In genomic region chr16:67779256-67780014, GRCh38 we compare ENCODE assay signal across 18 cellular contexts. TPM values are rescaled to one million over a fixed set of nuclear protein-coding genes. Genes with fewer than 3 reads are reported as not detected.
DNase-seq lines count a peak whose midpoint lies in the region; ATAC-seq and TF ChIP-seq lines count a peak whose summit lies in the region.
"Had no signal": no experiment of that assay in that cellular context is flagged by ENCODE, and none has a peak within 500 bp of the region (broad histone marks: within the 10 kb centered on the region; RNA-seq: fewer than 3 reads in every experiment).

No MANE protein-coding gene starts in this region.

- in situ Hi-C loops in G401 (cut with HindIII; ENCODE audit: low sequenced_read_pairs), result no loop called here

- peak overlapping the region; percentile 21 to 85 (median 65) for H3K27ac ChIP-seq in right lobe of liver
- H3K27ac ChIP-seq: 22Rv1 had no signal

- no peak overlapping the region for H3K4me3 Mint-ChIP-seq in T-helper 1 cell treated with Interleukin-12 subunit alpha and Interleukin-12 subunit beta and Interleukin-4 antibody, amounts not matched to agents 30 μg/mL and 1 μg/mL, for 36 hours
- no peak overlapping the region for H3K4me3 Mint-ChIP-seq in activated T-helper 1 cell treated with anti-CD3 and anti-CD28 coated beads, Interleukin-12 subunit alpha, Interleukin-12 subunit beta, Interleukin-2, Interleukin-4 antibody, amounts not matched to agents 30 ng/mL and 10 ng/mL and 1 ng/mL, durations not matched to agents 14 hours and 24 hours and 36 hours
- H3K4me3 Mint-ChIP-seq: CD8-positive, alpha-beta memory T cell; type B pancreatic cell had no signal

- H3K9me3 ChIP-seq in right lobe of liver, result no peaks in the 10 kb centered on the region

- H3K27ac Mint-ChIP-seq in T-helper 1 cell treated with Interleukin-12 subunit alpha and Interleukin-12 subunit beta and Interleukin-4 antibody, amounts not matched to agents 30 μg/mL and 1 μg/mL, for 36 hours, result peak overlapping the region; percentile 38
- H3K27ac Mint-ChIP-seq in activated T-helper 1 cell treated with anti-CD3 and anti-CD28 coated beads, Interleukin-12 subunit alpha, Interleukin-12 subunit beta, Interleukin-2, Interleukin-4 antibody, amounts not matched to agents 30 ng/mL and 10 ng/mL and 1 ng/mL, durations not matched to agents 14 hours and 24 hours and 36 hours, result peak overlapping the region; percentile 43
- H3K27ac Mint-ChIP-seq: type B pancreatic cell had no signal

- H3K4me1 Mint-ChIP-seq in T-helper 1 cell treated with Interleukin-12 subunit alpha and Interleukin-12 subunit beta and Interleukin-4 antibody, amounts not matched to agents 30 μg/mL and 1 μg/mL, for 36 hours (ENCODE audit: low read depth), result peaks cover 28% of the 10 kb centered on the region
- peaks cover 27% of the 10 kb centered on the region for H3K4me1 Mint-ChIP-seq in activated T-helper 1 cell treated with anti-CD3 and anti-CD28 coated beads, Interleukin-12 subunit alpha, Interleukin-12 subunit beta, Interleukin-2, Interleukin-4 antibody, amounts not matched to agents 30 ng/mL and 10 ng/mL and 1 ng/mL, durations not matched to agents 14 hours and 24 hours and 36 hours (ENCODE audit: low read depth)

- no peak for TF ChIP-seq POLR2A in right lobe of liver (IDR thresholded peaks at IDR 0.05)

- H3K36me3 ChIP-seq in right lobe of liver, result no peaks in the 10 kb centered on the region

- peaks cover 11% of the 10 kb centered on the region for H3K36me3 Mint-ChIP-seq in T-helper 1 cell treated with Interleukin-12 subunit alpha and Interleukin-12 subunit beta and Interleukin-4 antibody, amounts not matched to agents 30 μg/mL and 1 μg/mL, for 36 hours (ENCODE audit: low read depth)
- peaks cover 22% of the 10 kb centered on the region for H3K36me3 Mint-ChIP-seq in activated T-helper 1 cell treated with anti-CD3 and anti-CD28 coated beads, Interleukin-12 subunit alpha, Interleukin-12 subunit beta, Interleukin-2, Interleukin-4 antibody, amounts not matched to agents 30 ng/mL and 10 ng/mL and 1 ng/mL, durations not matched to agents 14 hours and 24 hours and 36 hours (ENCODE audit: low read depth)

- TF ChIP-seq CTCF in right lobe of liver (IDR thresholded peaks at IDR 0.05), result no peak

- no peak for DNase-seq in T-helper 1 cell
- DNase-seq in Daoy (ENCODE audit: low read depth), result peak; percentile 6
- no peak for DNase-seq in activated T-helper 1 cell treated with anti-CD3 and anti-CD28 coated beads, Interleukin-12 subunit alpha, Interleukin-12 subunit beta, Interleukin-2, Interleukin-4 antibody, amounts not matched to agents 30 ng/mL and 10 ng/mL and 1 ng/mL, durations not matched to agents 14 hours and 24 hours and 36 hours (ENCODE audit: low spot score)
- peak in 2 of 3 donors; percentile 50 to 55 for DNase-seq in right lobe of liver
- no peak for DNase-seq in G401 (ENCODE audit: low spot score)
- DNase-seq: amniotic stem cell; CD8-positive, alpha-beta memory T cell; midbrain; NCI-H2107; NCI-H748 treated with DMSO at 0.1 percent for 48 hours; PC-3; stimulated activated CD4-positive, alpha-beta T cell treated with anti-CD3 and anti-CD28 coated beads, Interleukin-4, amount 100 ng/mL, for 4 hours had no signal

- H3K4me1 ChIP-seq in right lobe of liver, result peaks cover 0 to 51% (median 22%) of the 10 kb centered on the region in 4 donors

- no peaks in the 10 kb centered on the region for H3K27me3 ChIP-seq in right lobe of liver

- no peaks in the 10 kb centered on the region for H3K9me3 Mint-ChIP-seq in T-helper 1 cell treated with Interleukin-12 subunit alpha and Interleukin-12 subunit beta and Interleukin-4 antibody, amounts not matched to agents 30 μg/mL and 1 μg/mL, for 36 hours
- no peaks in the 10 kb centered on the region for H3K9me3 Mint-ChIP-seq in activated T-helper 1 cell treated with anti-CD3 and anti-CD28 coated beads, Interleukin-12 subunit alpha, Interleukin-12 subunit beta, Interleukin-2, Interleukin-4 antibody, amounts not matched to agents 30 ng/mL and 10 ng/mL and 1 ng/mL, durations not matched to agents 14 hours and 24 hours and 36 hours
- H3K9me3 Mint-ChIP-seq: CD8-positive, alpha-beta memory T cell; type B pancreatic cell had no signal

- WGBS in right lobe of liver (ENCODE audit: insufficient coverage, low coverage, low lambda C conversion rate, missing lambda C conversion rate), result 40% methylated on average over 5 of the region's 5 CpGs

- intact Hi-C loops in activated T-helper 1 cell treated with anti-CD3 and anti-CD28 coated beads, Interleukin-12 subunit alpha, Interleukin-12 subunit beta, Interleukin-2, Interleukin-4 antibody, amounts not matched to agents 30 ng/mL and 10 ng/mL and 1 ng/mL, durations not matched to agents 14 hours and 24 hours and 36 hours (cut with micrococcal nuclease), result no loop called here
- intact Hi-C loops in right lobe of liver (cut with DNase I), result no loop called here

- H3K27me3 Mint-ChIP-seq in T-helper 1 cell treated with Interleukin-12 subunit alpha and Interleukin-12 subunit beta and Interleukin-4 antibody, amounts not matched to agents 30 μg/mL and 1 μg/mL, for 36 hours (ENCODE audit: low read depth), result no peaks in the 10 kb centered on the region
- no peaks in the 10 kb centered on the region for H3K27me3 Mint-ChIP-seq in activated T-helper 1 cell treated with anti-CD3 and anti-CD28 coated beads, Interleukin-12 subunit alpha, Interleukin-12 subunit beta, Interleukin-2, Interleukin-4 antibody, amounts not matched to agents 30 ng/mL and 10 ng/mL and 1 ng/mL, durations not matched to agents 14 hours and 24 hours and 36 hours (ENCODE audit: insufficient read depth)
- H3K27me3 Mint-ChIP-seq: CD8-positive, alpha-beta memory T cell; type B pancreatic cell had no signal

- H3K4me3 ChIP-seq in right lobe of liver, result no peak overlapping the region
- H3K4me3 ChIP-seq: skin epidermis had no signal

- ATAC-seq in right lobe of liver (peak; percentile 55 to 73 (median 71)), HG03439 (IDR thresholded peaks at IDR 0.05; ENCODE audit: unreplicated experiment) (no peak), GM18873 (IDR thresholded peaks at IDR 0.05; ENCODE audit: low FRiP score, unreplicated experiment) (no peak)
- ATAC-seq: PC-3 had no signal

RNA-seq across cellular contexts. Expression of gene RANBP10, which starts 26.9 kb away (rescaled TPM):
- total RNA-seq in Daoy (2014; rRNA removed; shearing (Covaris generic)), result 3.7 and 4.0 TPM in 2 replicates
- total RNA-seq in activated T-helper 1 cell treated with anti-CD3 and anti-CD28 coated beads, Interleukin-12 subunit alpha, Interleukin-12 subunit beta, Interleukin-2, Interleukin-4 antibody, amounts not matched to agents 30 ng/mL and 10 ng/mL and 1 ng/mL, durations not matched to agents 14 hours and 24 hours and 36 hours, result 23.0 and 25.7 TPM in 2 replicates
- 10 to 100 TPM; 15.1 to 38.4 (median 22.7) TPM for total RNA-seq in right lobe of liver
- 3.0 and 5.9 TPM in 2 replicates for total RNA-seq in G401 (2014; rRNA removed; shearing (Covaris generic))

RNA-seq across cellular contexts. Expression of gene TSNAXIP1, which starts 27.3 kb away (rescaled TPM):
- total RNA-seq in Daoy (2014; rRNA removed; shearing (Covaris generic)), result 0.11 and 1.1 TPM in 2 replicates
- 0.52 and 0.83 TPM in 2 replicates for total RNA-seq in activated T-helper 1 cell treated with anti-CD3 and anti-CD28 coated beads, Interleukin-12 subunit alpha, Interleukin-12 subunit beta, Interleukin-2, Interleukin-4 antibody, amounts not matched to agents 30 ng/mL and 10 ng/mL and 1 ng/mL, durations not matched to agents 14 hours and 24 hours and 36 hours
- total RNA-seq in right lobe of liver, result 1 to 10 TPM in 3 of 6 experiments, under 1 TPM in 3; 0.42 to 1.2 (median 0.99) TPM
- 0.49 and 0.95 TPM in 2 replicates for total RNA-seq in G401 (2014; rRNA removed; shearing (Covaris generic))

Comparison
In these comparisons a context has a peak if more than half of its experiments do, and no peak if none do; other contexts are left out.
1. DNase-seq: peak in Daoy (single experiment) and right lobe of liver (2 of 3); none in T-helper 1 cell (0 of 5), activated T-helper 1 cell treated with anti-CD3 and anti-CD28 coated beads, Interleukin-12 subunit alpha, Interleukin-12 subunit beta, Interleukin-2, Interleukin-4 antibody, amounts not matched to agents 30 ng/mL and 10 ng/mL and 1 ng/mL, durations not matched to agents 14 hours and 24 hours and 36 hours (single experiment) and G401 (single experiment).
2. ATAC-seq: peak in right lobe of liver (4 of 4); none in HG03439 (single experiment) and GM18873 (single experiment).